Comparison of ENCODE assay signal across 1 cellular context in genomic region chr2:240875228-240876034, GRCh38.
TF ChIP-seq lines count a peak whose summit lies in the region.

No MANE protein-coding gene starts in this region.

TF ChIP-seq in HepG2, 621 proteins besides CTCF, POLR2A, EP300 and RAD21 (continues in another document):
- TF ChIP-seq ZNF335 (CRISPR knock-in tag; IDR thresholded peaks at IDR 0.05) (no peak), ZNF569 (CRISPR knock-in tag; IDR thresholded peaks at IDR 0.05; ENCODE audit: borderline replicate concordance) (no peak), ZSCAN30 (CRISPR knock-in tag; IDR thresholded peaks at IDR 0.05) (no peak), POGK (CRISPR knock-in tag; conservative IDR thresholded peaks at IDR 0.05) (no peak), HNRNPLL (IDR thresholded peaks at IDR 0.05; ENCODE audit: low read depth, low read length, poor library complexity, severe bottlenecking) (peak; percentile 14), HOXA3 (CRISPR knock-in tag; IDR thresholded peaks at IDR 0.05) (0 out of 2 replicates have a peak, but pooled peaks have one; percentile 22), SALL2 (CRISPR knock-in tag; IDR thresholded peaks at IDR 0.05) (peak; percentile 33; the same call in 1 of the 2 replicates), ZNF230 (CRISPR knock-in tag; IDR thresholded peaks at IDR 0.05) (no peak), MBNL3 (CRISPR knock-in tag; conservative IDR thresholded peaks at IDR 0.05) (no peak), ATF7-NPFF (CRISPR knock-in tag; IDR thresholded peaks at IDR 0.05; ENCODE audit: low read depth) (peak; percentile 62; the same call in 1 of the 2 replicates), MAF1 (CRISPR knock-in tag; IDR thresholded peaks at IDR 0.05; ENCODE audit: borderline replicate concordance) (0 out of 2 replicates have a peak, but pooled peaks have one; percentile 1), RORA (CRISPR knock-in tag; IDR thresholded peaks at IDR 0.05) (no peak), MXI1 (IDR thresholded peaks at IDR 0.05; ENCODE audit: borderline replicate concordance, low read depth, low read length) (no peak), HNF4A (CRISPR knock-in tag; IDR thresholded peaks at IDR 0.05) (peak; percentile 59), ZMYM3 (CRISPR knock-in tag; IDR thresholded peaks at IDR 0.05) (no peak), ZNF605 (CRISPR knock-in tag; IDR thresholded peaks at IDR 0.05) (peak; percentile 63), SNRNP70 (IDR thresholded peaks at IDR 0.05; ENCODE audit: low read depth, low read length) (no peak), GZF1 (CRISPR knock-in tag; IDR thresholded peaks at IDR 0.05) (0 out of 2 replicates have a peak, but pooled peaks have one; percentile 39), KLF6 (CRISPR knock-in tag; IDR thresholded peaks at IDR 0.05) (no peak), ZNF20 (CRISPR knock-in tag; IDR thresholded peaks at IDR 0.05) (no peak), TRIM24 (CRISPR knock-in tag; IDR thresholded peaks at IDR 0.05) (0 out of 2 replicates have a peak, but pooled peaks have one; percentile 33), ZFP36L1 (CRISPR knock-in tag; IDR thresholded peaks at IDR 0.05) (no peak), PPARG (CRISPR knock-in tag; conservative IDR thresholded peaks at IDR 0.05) (no peak), MED13 (CRISPR knock-in tag; IDR thresholded peaks at IDR 0.05) (0 out of 2 replicates have a peak, but pooled peaks have one; percentile 21), IKZF4 (CRISPR knock-in tag; IDR thresholded peaks at IDR 0.05; ENCODE audit: borderline replicate concordance, low read depth, not compliant biosample characterization) (no peak), ZNF850 (CRISPR knock-in tag; conservative IDR thresholded peaks at IDR 0.05) (peak; percentile 69; the same call in 1 of the 2 replicates), ZNF724P (CRISPR knock-in tag; IDR thresholded peaks at IDR 0.05; ENCODE audit: borderline replicate concordance) (no peak; the same call in 1 of the 2 replicates), ZNF816 (CRISPR knock-in tag; IDR thresholded peaks at IDR 0.05; ENCODE audit: borderline replicate concordance) (no peak), MED1 (CRISPR knock-in tag; IDR thresholded peaks at IDR 0.05) (peak; percentile 36; the same call in 1 of the 2 replicates), ZFP1 (CRISPR knock-in tag; IDR thresholded peaks at IDR 0.05) (no peak), ZBTB20 (CRISPR knock-in tag; IDR thresholded peaks at IDR 0.05; ENCODE audit: borderline replicate concordance, low read depth) (peak; percentile 21; the same call in 1 of the 2 replicates), ZNF574 (CRISPR knock-in tag; IDR thresholded peaks at IDR 0.05) (0 out of 2 replicates have a peak, but pooled peaks have one; percentile 14), IRF1 (CRISPR knock-in tag; IDR thresholded peaks at IDR 0.05; ENCODE audit: low read depth) (no peak), HES4 (CRISPR knock-in tag; IDR thresholded peaks at IDR 0.05; ENCODE audit: borderline replicate concordance) (0 out of 2 replicates have a peak, but pooled peaks have one; percentile 14), CEBPZ (IDR thresholded peaks at IDR 0.05; ENCODE audit: low read length) (no peak), ZNF749 (CRISPR knock-in tag; IDR thresholded peaks at IDR 0.05; ENCODE audit: borderline replicate concordance) (no peak), SALL1 (CRISPR knock-in tag; IDR thresholded peaks at IDR 0.05) (peak; percentile 59; the same call in 1 of the 2 replicates), ZNF446 (CRISPR knock-in tag; IDR thresholded peaks at IDR 0.05) (0 out of 2 replicates have a peak, but pooled peaks have one; percentile 53), MATR3 (CRISPR knock-in tag; IDR thresholded peaks at IDR 0.05) (no peak), ZNF790 (CRISPR knock-in tag; IDR thresholded peaks at IDR 0.05; ENCODE audit: borderline replicate concordance) (no peak), EED (CRISPR knock-in tag; IDR thresholded peaks at IDR 0.05) (peak; percentile 80; the same call in 1 of the 2 replicates)
- TF ChIP-seq, protein P1, sequence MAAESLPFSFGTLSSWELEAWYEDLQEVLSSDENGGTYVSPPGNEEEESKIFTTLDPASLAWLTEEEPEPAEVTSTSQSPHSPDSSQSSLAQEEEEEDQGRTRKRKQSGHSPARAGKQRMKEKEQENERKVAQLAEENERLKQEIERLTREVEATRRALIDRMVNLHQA (CRISPR knock-in tag; IDR thresholded peaks at IDR 0.05) = no peak
- TF ChIP-seq, protein P2, sequence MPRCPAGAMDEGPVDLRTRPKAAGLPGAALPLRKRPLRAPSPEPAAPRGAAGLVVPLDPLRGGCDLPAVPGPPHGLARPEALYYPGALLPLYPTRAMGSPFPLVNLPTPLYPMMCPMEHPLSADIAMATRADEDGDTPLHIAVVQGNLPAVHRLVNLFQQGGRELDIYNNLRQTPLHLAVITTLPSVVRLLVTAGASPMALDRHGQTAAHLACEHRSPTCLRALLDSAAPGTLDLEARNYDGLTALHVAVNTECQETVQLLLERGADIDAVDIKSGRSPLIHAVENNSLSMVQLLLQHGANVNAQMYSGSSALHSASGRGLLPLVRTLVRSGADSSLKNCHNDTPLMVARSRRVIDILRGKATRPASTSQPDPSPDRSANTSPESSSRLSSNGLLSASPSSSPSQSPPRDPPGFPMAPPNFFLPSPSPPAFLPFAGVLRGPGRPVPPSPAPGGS (CRISPR knock-in tag; IDR thresholded peaks at IDR 0.05) = 0 out of 2 replicates have a peak, but pooled peaks have one; percentile 4
- TF ChIP-seq, protein P3, sequence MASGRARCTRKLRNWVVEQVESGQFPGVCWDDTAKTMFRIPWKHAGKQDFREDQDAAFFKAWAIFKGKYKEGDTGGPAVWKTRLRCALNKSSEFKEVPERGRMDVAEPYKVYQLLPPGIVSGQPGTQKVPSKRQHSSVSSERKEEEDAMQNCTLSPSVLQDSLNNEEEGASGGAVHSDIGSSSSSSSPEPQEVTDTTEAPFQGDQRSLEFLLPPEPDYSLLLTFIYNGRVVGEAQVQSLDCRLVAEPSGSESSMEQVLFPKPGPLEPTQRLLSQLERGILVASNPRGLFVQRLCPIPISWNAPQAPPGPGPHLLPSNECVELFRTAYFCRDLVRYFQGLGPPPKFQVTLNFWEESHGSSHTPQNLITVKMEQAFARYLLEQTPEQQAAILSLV (CRISPR knock-in tag; IDR thresholded peaks at IDR 0.05; ENCODE audit: borderline replicate concordance) = no peak
- TF ChIP-seq, protein P4, sequence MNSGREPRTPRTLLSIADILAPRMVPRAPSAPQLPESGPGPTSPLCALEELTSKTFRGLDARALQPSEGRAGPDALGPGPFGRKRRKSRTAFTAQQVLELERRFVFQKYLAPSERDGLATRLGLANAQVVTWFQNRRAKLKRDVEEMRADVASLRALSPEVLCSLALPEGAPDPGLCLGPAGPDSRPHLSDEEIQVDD (CRISPR knock-in tag; IDR thresholded peaks at IDR 0.05; ENCODE audit: borderline replicate concordance) = 0 out of 2 replicates have a peak, but pooled peaks have one; percentile 55
- TF ChIP-seq, protein P5, sequence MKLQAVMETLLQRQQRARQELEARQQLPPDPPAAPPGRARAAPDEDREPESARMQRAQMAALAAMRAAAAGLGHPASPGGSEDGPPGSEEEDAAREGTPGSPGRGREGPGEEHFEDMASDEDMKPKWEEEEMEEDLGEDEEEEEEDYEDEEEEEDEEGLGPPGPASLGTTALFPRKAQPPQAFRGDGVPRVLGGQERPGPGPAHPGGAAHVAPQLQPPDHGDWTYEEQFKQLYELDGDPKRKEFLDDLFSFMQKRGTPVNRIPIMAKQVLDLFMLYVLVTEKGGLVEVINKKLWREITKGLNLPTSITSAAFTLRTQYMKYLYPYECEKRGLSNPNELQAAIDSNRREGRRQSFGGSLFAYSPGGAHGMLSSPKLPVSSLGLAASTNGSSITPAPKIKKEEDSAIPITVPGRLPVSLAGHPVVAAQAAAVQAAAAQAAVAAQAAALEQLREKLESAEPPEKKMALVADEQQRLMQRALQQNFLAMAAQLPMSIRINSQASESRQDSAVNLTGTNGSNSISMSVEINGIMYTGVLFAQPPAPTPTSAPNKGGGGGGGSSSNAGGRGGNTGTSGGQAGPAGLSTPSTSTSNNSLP (IDR thresholded peaks at IDR 0.05; ENCODE audit: low read depth, low read length) = no peak
- TF ChIP-seq, protein P6, sequence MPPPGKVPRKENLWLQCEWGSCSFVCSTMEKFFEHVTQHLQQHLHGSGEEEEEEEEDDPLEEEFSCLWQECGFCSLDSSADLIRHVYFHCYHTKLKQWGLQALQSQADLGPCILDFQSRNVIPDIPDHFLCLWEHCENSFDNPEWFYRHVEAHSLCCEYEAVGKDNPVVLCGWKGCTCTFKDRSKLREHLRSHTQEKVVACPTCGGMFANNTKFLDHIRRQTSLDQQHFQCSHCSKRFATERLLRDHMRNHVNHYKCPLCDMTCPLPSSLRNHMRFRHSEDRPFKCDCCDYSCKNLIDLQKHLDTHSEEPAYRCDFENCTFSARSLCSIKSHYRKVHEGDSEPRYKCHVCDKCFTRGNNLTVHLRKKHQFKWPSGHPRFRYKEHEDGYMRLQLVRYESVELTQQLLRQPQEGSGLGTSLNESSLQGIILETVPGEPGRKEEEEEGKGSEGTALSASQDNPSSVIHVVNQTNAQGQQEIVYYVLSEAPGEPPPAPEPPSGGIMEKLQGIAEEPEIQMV (CRISPR knock-in tag; IDR thresholded peaks at IDR 0.05; ENCODE audit: low read depth) = no peak
- TF ChIP-seq, protein P7, sequence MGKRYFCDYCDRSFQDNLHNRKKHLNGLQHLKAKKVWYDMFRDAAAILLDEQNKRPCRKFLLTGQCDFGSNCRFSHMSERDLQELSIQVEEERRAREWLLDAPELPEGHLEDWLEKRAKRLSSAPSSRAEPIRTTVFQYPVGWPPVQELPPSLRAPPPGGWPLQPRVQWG (CRISPR knock-in tag; IDR thresholded peaks at IDR 0.05; ENCODE audit: borderline replicate concordance, low read depth) = no peak
- TF ChIP-seq, protein P8, sequence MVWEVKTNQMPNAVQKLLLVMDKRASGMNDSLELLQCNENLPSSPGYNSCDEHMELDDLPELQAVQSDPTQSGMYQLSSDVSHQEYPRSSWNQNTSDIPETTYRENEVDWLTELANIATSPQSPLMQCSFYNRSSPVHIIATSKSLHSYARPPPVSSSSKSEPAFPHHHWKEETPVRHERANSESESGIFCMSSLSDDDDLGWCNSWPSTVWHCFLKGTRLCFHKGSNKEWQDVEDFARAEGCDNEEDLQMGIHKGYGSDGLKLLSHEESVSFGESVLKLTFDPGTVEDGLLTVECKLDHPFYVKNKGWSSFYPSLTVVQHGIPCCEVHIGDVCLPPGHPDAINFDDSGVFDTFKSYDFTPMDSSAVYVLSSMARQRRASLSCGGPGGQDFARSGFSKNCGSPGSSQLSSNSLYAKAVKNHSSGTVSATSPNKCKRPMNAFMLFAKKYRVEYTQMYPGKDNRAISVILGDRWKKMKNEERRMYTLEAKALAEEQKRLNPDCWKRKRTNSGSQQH (CRISPR knock-in tag; IDR thresholded peaks at IDR 0.05; ENCODE audit: low read depth) = no peak
